Comparison of ENCODE assay signal across 19 cellular contexts in genomic region chr4:99463566-99463965, GRCh38. TPM values are rescaled to one million over a fixed set of nuclear protein-coding genes. Genes with fewer than 3 reads are reported as not detected.
"Had no signal": no experiment of that assay in that cellular context is flagged by ENCODE, and none has a peak within 500 bp of the region (broad histone marks: within the 10 kb centered on the region; RNA-seq: fewer than 3 reads in every experiment).

No MANE protein-coding gene starts in this region.

- H3K36me3 Mint-ChIP-seq: activated naive CD8-positive, alpha-beta T cell treated with anti-CD3 and anti-CD28 coated beads for 36 hours had no signal

- H3K27ac ChIP-seq: brain microvascular endothelial cell, cardiac muscle cell, PC-9, SJCRH30 had no signal

- H3K36me3 ChIP-seq: brain microvascular endothelial cell, cardiac muscle cell, SJCRH30 had no signal

- H3K4me1 ChIP-seq: SJCRH30 had no signal

- H3K27ac Mint-ChIP-seq: activated CD4-positive, alpha-beta T cell treated with anti-CD3 and anti-CD28 coated beads, Interleukin-2, amount 10 ng/mL, durations not matched to agents 24 days and 14 days; activated CD8-positive, alpha-beta T cell treated with anti-CD3 and anti-CD28 coated beads for 36 hours; activated naive CD8-positive, alpha-beta T cell treated with anti-CD3 and anti-CD28 coated beads for 36 hours; activated T-cell treated with anti-CD3 and anti-CD28 coated beads, Interleukin-2, amount 50 U/mL, for 72 hours; activated T-helper 17 cell treated with anti-CD3 and anti-CD28 coated beads, Interleukin-2, amount 50 U/mL, for 72 hours; T-helper 1 cell treated with Interleukin-12 subunit alpha and Interleukin-12 subunit beta and Interleukin-4 antibody, amounts not matched to agents 30 μg/mL and 1 μg/mL, for 36 hours; T-helper 2 cell treated with Interferon-gamma antibody and Interleukin-4, amounts not matched to agents 5 μg/mL and 100 μg/mL, for 36 hours had no signal

- H3K9me3 ChIP-seq: SJCRH30, SK-N-SH had no signal

- H3K9ac ChIP-seq: SK-N-SH had no signal

- H2AFZ ChIP-seq: PC-9 had no signal

- DNase-seq: NCI-H2029, NCI-H524 treated with DMSO at 0.1 percent for 48 hours had no signal

- H3K4me3 Mint-ChIP-seq: activated CD4-positive, alpha-beta T cell treated with anti-CD3 and anti-CD28 coated beads, Interleukin-2, amount 10 ng/mL, durations not matched to agents 24 days and 14 days; activated CD8-positive, alpha-beta T cell treated with anti-CD3 and anti-CD28 coated beads for 36 hours; activated naive CD8-positive, alpha-beta T cell treated with anti-CD3 and anti-CD28 coated beads for 36 hours; activated T-cell treated with anti-CD3 and anti-CD28 coated beads, Interleukin-2, amount 50 U/mL, for 72 hours; activated T-helper 17 cell treated with anti-CD3 and anti-CD28 coated beads, Interleukin-2, amount 50 U/mL, for 72 hours; central memory CD8-positive, alpha-beta T cell; T-helper 1 cell treated with Interleukin-12 subunit alpha and Interleukin-12 subunit beta and Interleukin-4 antibody, amounts not matched to agents 30 μg/mL and 1 μg/mL, for 36 hours; T-helper 2 cell treated with Interferon-gamma antibody and Interleukin-4, amounts not matched to agents 5 μg/mL and 100 μg/mL, for 36 hours had no signal

- H3K9me2 ChIP-seq: SK-N-SH had no signal

- H3K4me3 ChIP-seq: cardiac muscle cell, PC-9, SJCRH30 had no signal

- H3K4me2 ChIP-seq: PC-9, SK-N-SH had no signal

- H3K4me1 Mint-ChIP-seq: activated CD4-positive, alpha-beta T cell treated with anti-CD3 and anti-CD28 coated beads, Interleukin-2, amount 10 ng/mL, durations not matched to agents 24 days and 14 days; activated naive CD8-positive, alpha-beta T cell treated with anti-CD3 and anti-CD28 coated beads for 36 hours; activated T-helper 17 cell treated with anti-CD3 and anti-CD28 coated beads, Interleukin-2, amount 50 U/mL, for 72 hours; central memory CD8-positive, alpha-beta T cell had no signal

- H3K27me3 ChIP-seq: brain microvascular endothelial cell, cardiac muscle cell, SJCRH30 had no signal

- H3K9me3 Mint-ChIP-seq: activated CD4-positive, alpha-beta T cell treated with anti-CD3 and anti-CD28 coated beads, Interleukin-2, amount 10 ng/mL, durations not matched to agents 24 days and 14 days; activated CD8-positive, alpha-beta T cell treated with anti-CD3 and anti-CD28 coated beads for 36 hours; activated naive CD8-positive, alpha-beta T cell treated with anti-CD3 and anti-CD28 coated beads for 36 hours; activated T-cell treated with anti-CD3 and anti-CD28 coated beads, Interleukin-2, amount 50 U/mL, for 72 hours; activated T-helper 17 cell treated with anti-CD3 and anti-CD28 coated beads, Interleukin-2, amount 50 U/mL, for 72 hours; central memory CD8-positive, alpha-beta T cell; T-helper 1 cell treated with Interleukin-12 subunit alpha and Interleukin-12 subunit beta and Interleukin-4 antibody, amounts not matched to agents 30 μg/mL and 1 μg/mL, for 36 hours; T-helper 2 cell treated with Interferon-gamma antibody and Interleukin-4, amounts not matched to agents 5 μg/mL and 100 μg/mL, for 36 hours had no signal

RNA-seq across cellular contexts. Expression of gene ADH7, which starts 28.4 kb away (rescaled TPM):
- total RNA-seq: activated CD4-positive, alpha-beta T cell treated with anti-CD3 and anti-CD28 coated beads, Interleukin-2, amount 10 ng/mL, durations not matched to agents 24 days and 14 days; activated CD8-positive, alpha-beta memory T cell treated with anti-CD3 and anti-CD28 coated beads for 36 hours; activated CD8-positive, alpha-beta T cell treated with anti-CD3 and anti-CD28 coated beads for 36 hours; activated naive CD8-positive, alpha-beta T cell treated with anti-CD3 and anti-CD28 coated beads for 36 hours; activated T-cell treated with anti-CD3 and anti-CD28 coated beads, Interleukin-2, amount 50 U/mL, for 72 hours; activated T-helper 17 cell treated with anti-CD3 and anti-CD28 coated beads, Interleukin-2, amount 50 U/mL, for 72 hours; aorta; cardiac muscle cell; NCI-H460; PC-9; RPMI7951; SJCRH30 had no signal
- polyA plus RNA-seq: cardiac muscle cell, SK-N-SH had no signal

RNA-seq across cellular contexts. Expression of gene C4orf17, which starts 47.3 kb away (rescaled TPM):
- total RNA-seq: activated CD4-positive, alpha-beta T cell treated with anti-CD3 and anti-CD28 coated beads, Interleukin-2, amount 10 ng/mL, durations not matched to agents 24 days and 14 days; activated CD8-positive, alpha-beta memory T cell treated with anti-CD3 and anti-CD28 coated beads for 36 hours; activated CD8-positive, alpha-beta T cell treated with anti-CD3 and anti-CD28 coated beads for 36 hours; activated naive CD8-positive, alpha-beta T cell treated with anti-CD3 and anti-CD28 coated beads for 36 hours; activated T-helper 17 cell treated with anti-CD3 and anti-CD28 coated beads, Interleukin-2, amount 50 U/mL, for 72 hours; aorta; cardiac muscle cell; PC-9; RPMI7951; SJCRH30 had no signal
- polyA plus RNA-seq: aorta, cardiac muscle cell, SK-N-SH had no signal
